31 cellular contexts compared by ENCODE assay signal in the genomic region with DNA sequence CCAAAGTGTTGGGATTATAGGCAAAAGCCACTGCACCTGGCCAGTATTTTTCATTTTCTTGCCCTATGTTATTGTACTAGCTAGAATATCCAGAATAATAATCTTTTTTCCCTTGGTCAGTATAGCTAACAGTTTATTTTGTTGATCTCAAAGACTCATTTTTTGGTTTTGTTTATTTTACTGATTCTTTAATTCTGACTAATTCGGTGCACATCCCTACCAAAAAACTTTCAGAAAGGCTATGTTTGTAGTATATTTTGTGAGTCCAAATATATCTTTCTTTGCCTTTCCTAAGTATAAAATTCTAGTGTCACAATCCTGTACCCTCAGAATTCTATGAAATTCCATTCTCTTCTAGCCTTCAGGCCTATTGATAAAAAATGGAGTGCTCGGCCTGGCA.
"Had no signal": no experiment of that assay in that cellular context is flagged by ENCODE, and none has a peak within 500 bp of the region (broad histone marks: within the 10 kb centered on the region; RNA-seq: fewer than 3 reads in every experiment).

No MANE protein-coding gene starts in this region.

- H3K4me1 ChIP-seq: breast epithelium had no signal

- H3K9me3 ChIP-seq: ascending aorta, breast epithelium, colonic mucosa, esophagus squamous epithelium, heart left ventricle had no signal

- DNase-seq: activated CD4-positive, alpha-beta memory T cell treated with anti-CD3 and anti-CD28 coated beads for 36 hours; activated CD4-positive, alpha-beta T cell treated with anti-CD3 and anti-CD28 coated beads for 36 hours; activated CD4-positive, alpha-beta T cell treated with anti-CD3 and anti-CD28 coated beads, Interleukin-2, amount 10 ng/mL, durations not matched to agents 24 days and 14 days; activated CD4-positive, CD25-positive, alpha-beta regulatory T cell; activated CD4-positive, CD25-positive, alpha-beta regulatory T cell treated with anti-CD3 and anti-CD28 coated beads, Interleukin-2, amount 50 U/mL, for 72 hours; activated CD8-positive, alpha-beta memory T cell treated with anti-CD3 and anti-CD28 coated beads, Interleukin-2, amount 10 ng/mL, durations not matched to agents 7 days and 5 days; activated CD8-positive, alpha-beta memory T cell treated with anti-CD3 and anti-CD28 coated beads, Interleukin-2, amount 50 U/mL, for 4 hours; activated CD8-positive, alpha-beta T cell treated with anti-CD3 and anti-CD28 coated beads, Interleukin-2, amount 10 ng/mL, durations not matched to agents 7 days and 5 days; activated effector memory CD4-positive, alpha-beta T cell treated with anti-CD3 and anti-CD28 coated beads, Interleukin-2, amount 50 U/mL, for 16 hours; activated naive CD4-positive, alpha-beta T cell treated with anti-CD3 and anti-CD28 coated beads for 36 hours; activated naive CD8-positive, alpha-beta T cell treated with anti-CD3 and anti-CD28 coated beads for 36 hours; activated naive CD8-positive, alpha-beta T cell treated with anti-CD3 and anti-CD28 coated beads, Interleukin-2, amount 50 U/mL, for 24 hours; activated T-cell treated with anti-CD3 and anti-CD28 coated beads, Interleukin-2, amount 50 U/mL, for 1 hour; activated T-cell treated with anti-CD3 and anti-CD28 coated beads, Interleukin-2, amount 50 U/mL, for 48 hours; central memory CD4-positive, alpha-beta T cell; cerebellar nuclear complex; colonic mucosa; effector CD8-positive, alpha-beta T cell; esophagus squamous epithelium; foreskin fibroblast; heart left ventricle; T-helper 17 cell; T1000 had no signal

- H3K4me2 ChIP-seq: hepatocyte had no signal

- H3K27me3 ChIP-seq: ascending aorta, breast epithelium, cardiac muscle cell, colonic mucosa, esophagus squamous epithelium, heart left ventricle, hepatocyte had no signal

- H3K4me3 ChIP-seq: ascending aorta, breast epithelium, cardiac muscle cell, colonic mucosa, esophagus squamous epithelium, heart left ventricle, hepatocyte had no signal

- H2AFZ ChIP-seq: hepatocyte had no signal

- FAIRE-seq: endometrium, endothelial cell of umbilical vein, frontal cortex had no signal

- H3K27ac ChIP-seq: ascending aorta, breast epithelium, cardiac muscle cell, colonic mucosa, epithelial cell of prostate, esophagus squamous epithelium, heart left ventricle, hepatocyte had no signal

- H3K36me3 ChIP-seq: ascending aorta, breast epithelium, cardiac muscle cell, colonic mucosa, esophagus squamous epithelium had no signal

- ATAC-seq: activated CD4-positive, alpha-beta T cell treated with anti-CD3 and anti-CD28 coated beads for 36 hours; activated CD8-positive, alpha-beta memory T cell treated with anti-CD3 and anti-CD28 coated beads, Interleukin-2, amount 10 ng/mL, durations not matched to agents 7 days and 5 days; activated CD8-positive, alpha-beta T cell treated with anti-CD3 and anti-CD28 coated beads, Interleukin-2, amount 10 ng/mL, durations not matched to agents 7 days and 5 days; activated naive CD8-positive, alpha-beta T cell treated with anti-CD3 and anti-CD28 coated beads, Interleukin-2, amount 50 U/mL, for 24 hours; heart left ventricle; T-helper 17 cell had no signal
